Comparison of ENCODE assay signal across 8 cellular contexts in genomic region chr4:54064317-54065275, GRCh38. TPM values are rescaled to one million over a fixed set of nuclear protein-coding genes. Genes with fewer than 3 reads are reported as not detected.
DNase-seq lines count a peak whose midpoint lies in the region; ATAC-seq and TF ChIP-seq lines count a peak whose summit lies in the region.

CHIC2 (minus strand) TSS chr4:54064605; CDS start chr4:54064300, 305 bp downstream.

- TF ChIP-seq CTCF in AG10803 (conservative IDR thresholded peaks at IDR 0.05; ENCODE audit: low read length) (no peak), spleen (IDR thresholded peaks at IDR 0.05 in 8 of 11, conservative IDR thresholded peaks at IDR 0.05 in 3 of 11) (peak in 3 of 11 experiments; percentile 23 to 34 (median 28))

- ATAC-seq in GM19043 (IDR thresholded peaks at IDR 0.05; ENCODE audit: low read depth, unreplicated experiment): peak; percentile 93
- peak; percentile 94 for ATAC-seq in HG03354 (IDR thresholded peaks at IDR 0.05; ENCODE audit: poor library complexity, severe bottlenecking, unreplicated experiment)

- H3K9me3 ChIP-seq in spleen: peaks cover 0 to 4% (median 0%) of the 10 kb centered on the region in 8 donors

- H3K4me3 ChIP-seq in AG10803 (ENCODE audit: low read length) (peak within 1 kb of the TSS; percentile 92), spleen (peak within 1 kb of the TSS; percentile 67 to 97 (median 94))

- peak; percentile 88 to 96 (median 91) for TF ChIP-seq POLR2A in spleen (IDR thresholded peaks at IDR 0.05)

- no peaks in the 10 kb centered on the region for H3K27me3 ChIP-seq in spleen (replicated peaks in 1 of 7)

- DNase-seq in AG10803 (ENCODE audit: low read depth) (peak; percentile 96), NCI-H446 treated with DMSO at 0.1 percent for 48 hours (lab: John Stamatoyannopoulos, UW) (peak; percentile 83), inferior parietal cortex (ENCODE audit: extremely low spot score) (peak; percentile 80), spleen (peak; percentile 100)
- peak; percentile 88 for DNase-seq in activated CD4-positive, CD25-positive, alpha-beta regulatory T cell treated with anti-CD3 and anti-CD28 coated beads, Interleukin-2, amount 50 U/mL, for 16 hours (ENCODE audit: low read depth, low spot score)
- DNase-seq in central memory CD4-positive, alpha-beta T cell: peak; percentile 98

- intact Hi-C loops in spleen (cut with DNase I; ENCODE audit: low total_unique reads): no loop called here

- 1 to 4% (median 2%) methylated on average over 30 to 89 of the region's 89 CpGs for WGBS in spleen, 5 donors

- H3K4me1 ChIP-seq in spleen: peaks cover 47 to 63% (median 55%) of the 10 kb centered on the region in 6 donors

- peaks cover 0 to 8% (median 0%) of the 10 kb centered on the region in 6 donors for H3K36me3 ChIP-seq in spleen

- H3K27ac ChIP-seq in spleen: peak within 1 kb of the TSS; percentile 92 to 100 (median 99)

RNA-seq across cellular contexts. Expression of gene CHIC2, which starts in this region (rescaled TPM):
- 10 to 100 TPM; 38.2 to 68.2 (median 41.6) TPM for total RNA-seq in spleen
- polyA plus RNA-seq in spleen: 10 to 100 TPM in 2 of 3 donors, 1 to 10 TPM in 1; 7.6 to 21.0 (median 16.0) TPM

Comparison
In these comparisons a context has a peak if more than half of its experiments do, and no peak if none do; other contexts are left out.
1. Peak in every context shown above with its lines: DNase-seq, ATAC-seq, H3K4me3 ChIP-seq and H3K27ac ChIP-seq.